ENCODE assay signal across 1 cellular context in genomic region chr1:224528900-224529299, GRCh38.
A peak's percentile ranks its signal among the peaks of the same experiment; 100 is the strongest.
TF ChIP-seq lines count a peak whose summit lies in the region.

No MANE protein-coding gene starts in this region.

TF ChIP-seq in K562, 482 proteins besides CTCF, POLR2A, EP300 and RAD21 (continued from another document and continues in another):
- TF ChIP-seq TFE3 (CRISPR knock-in tag; IDR thresholded peaks at IDR 0.05) = no peak; the same call in 1 of the 2 replicates
- TF ChIP-seq ZC3H11A (IDR thresholded peaks at IDR 0.05; ENCODE audit: low read depth, low read length) = no peak
- no peak for TF ChIP-seq TAF15 (IDR thresholded peaks at IDR 0.05; ENCODE audit: low read depth, low read length)
- TF ChIP-seq HNRNPK (IDR thresholded peaks at IDR 0.05; ENCODE audit: low read depth, low read length, poor library complexity, severe bottlenecking) = no peak
- no peak for TF ChIP-seq ESRRB (CRISPR knock-in tag; IDR thresholded peaks at IDR 0.05; ENCODE audit: borderline replicate concordance)
- no peak; the same call in 1 of the 2 replicates for TF ChIP-seq ZNF197 (CRISPR knock-in tag; IDR thresholded peaks at IDR 0.05; ENCODE audit: low read depth)
- no peak for TF ChIP-seq ZNF143 (CRISPR knock-in tag; IDR thresholded peaks at IDR 0.05)
- peak; percentile 51; the same call in 1 of the 2 replicates for TF ChIP-seq EHMT2 (IDR thresholded peaks at IDR 0.05)
- TF ChIP-seq LEF1 (IDR thresholded peaks at IDR 0.05) = peak; percentile 23; the same call in 1 of the 2 replicates
- no peak for TF ChIP-seq EWSR1 (IDR thresholded peaks at IDR 0.05; ENCODE audit: borderline replicate concordance, low read depth, partially characterized antibody)
- peak; percentile 65 for TF ChIP-seq RAD51 (IDR thresholded peaks at IDR 0.05; ENCODE audit: borderline replicate concordance, low read depth)
- no peak for TF ChIP-seq HDGF (IDR thresholded peaks at IDR 0.05)
- no peak for TF ChIP-seq PTRF (tag; IDR thresholded peaks at IDR 0.05)
- TF ChIP-seq PHB (CRISPR knock-in tag; IDR thresholded peaks at IDR 0.05) = no peak
- no peak for TF ChIP-seq HDAC1 (IDR thresholded peaks at IDR 0.05)
- TF ChIP-seq PTTG1 (tag; IDR thresholded peaks at IDR 0.05; ENCODE audit: low read depth) = no peak; the same call in 1 of the 2 replicates
- no peak for TF ChIP-seq REST (CRISPR knock-in tag; IDR thresholded peaks at IDR 0.05; ENCODE audit: low read depth)
- TF ChIP-seq CTBP1 (IDR thresholded peaks at IDR 0.05; ENCODE audit: borderline replicate concordance) = peak; percentile 60; the same call in 1 of the 2 replicates
- no peak for TF ChIP-seq HOXB6 (CRISPR knock-in tag; IDR thresholded peaks at IDR 0.05; ENCODE audit: borderline replicate concordance)
- TF ChIP-seq KAT8 (IDR thresholded peaks at IDR 0.05; ENCODE audit: low read depth) = no peak
- TF ChIP-seq NFRKB (IDR thresholded peaks at IDR 0.05; ENCODE audit: low read depth) = no peak
- TF ChIP-seq ZNF707 (CRISPR knock-in tag; conservative IDR thresholded peaks at IDR 0.05) = no peak
- no peak for TF ChIP-seq KDM1A (IDR thresholded peaks at IDR 0.05)
- no peak for TF ChIP-seq RBM34 (IDR thresholded peaks at IDR 0.05; ENCODE audit: borderline replicate concordance, insufficient read depth, low read length)
- no peak for TF ChIP-seq ZNF830 (CRISPR knock-in tag; IDR thresholded peaks at IDR 0.05)
- TF ChIP-seq MCM7 (IDR thresholded peaks at IDR 0.05) = no peak
- TF ChIP-seq THAP12 (CRISPR knock-in tag; IDR thresholded peaks at IDR 0.05) = no peak
- no peak for TF ChIP-seq TBP (optimal IDR thresholded peaks at IDR 0.05; ENCODE audit: low read depth, low read length)
- no peak for TF ChIP-seq ZBTB8A (IDR thresholded peaks at IDR 0.05; ENCODE audit: partially characterized antibody)
- no peak for TF ChIP-seq ZNF277 (CRISPR knock-in tag; IDR thresholded peaks at IDR 0.05; ENCODE audit: borderline replicate concordance)
- TF ChIP-seq ZNF551 (CRISPR knock-in tag; IDR thresholded peaks at IDR 0.05) = no peak
- TF ChIP-seq ZKSCAN3 (CRISPR knock-in tag; IDR thresholded peaks at IDR 0.05) = no peak
- no peak for TF ChIP-seq ELF4 (CRISPR knock-in tag; IDR thresholded peaks at IDR 0.05)
- TF ChIP-seq SIX5 (IDR thresholded peaks at IDR 0.05; ENCODE audit: borderline replicate concordance in 1 of 2, insufficient read depth in 1 of 2, low read depth in 1 of 2, low read length in 2 of 2) = no peak
- TF ChIP-seq DEAF1 (CRISPR knock-in tag; IDR thresholded peaks at IDR 0.05) = no peak
- peak in 1 of 2 experiments; percentile 79; a peak in 2 of 4 replicates for TF ChIP-seq RCOR1 (IDR thresholded peaks at IDR 0.05; ENCODE audit: borderline replicate concordance in 1 of 2, low read depth in 2 of 2, low read length in 2 of 2)
- no peak for TF ChIP-seq ZNF586 (CRISPR knock-in tag; conservative IDR thresholded peaks at IDR 0.05)
- 0 out of 4 replicates have a peak, but pooled peaks of 1 of the 2 experiments have one; percentile 26 for TF ChIP-seq FOXK2 (conservative IDR thresholded peaks at IDR 0.05 in 1 of 2, IDR thresholded peaks at IDR 0.05 in 1 of 2; ENCODE audit: low read depth in 2 of 2)
- TF ChIP-seq PHTF2 (CRISPR knock-in tag; IDR thresholded peaks at IDR 0.05) = no peak
- no peak for TF ChIP-seq NUFIP1 (IDR thresholded peaks at IDR 0.05; ENCODE audit: partially characterized antibody)
- no peak for TF ChIP-seq NFE2 (IDR thresholded peaks at IDR 0.05; ENCODE audit: low read depth)
- TF ChIP-seq, protein P1, sequence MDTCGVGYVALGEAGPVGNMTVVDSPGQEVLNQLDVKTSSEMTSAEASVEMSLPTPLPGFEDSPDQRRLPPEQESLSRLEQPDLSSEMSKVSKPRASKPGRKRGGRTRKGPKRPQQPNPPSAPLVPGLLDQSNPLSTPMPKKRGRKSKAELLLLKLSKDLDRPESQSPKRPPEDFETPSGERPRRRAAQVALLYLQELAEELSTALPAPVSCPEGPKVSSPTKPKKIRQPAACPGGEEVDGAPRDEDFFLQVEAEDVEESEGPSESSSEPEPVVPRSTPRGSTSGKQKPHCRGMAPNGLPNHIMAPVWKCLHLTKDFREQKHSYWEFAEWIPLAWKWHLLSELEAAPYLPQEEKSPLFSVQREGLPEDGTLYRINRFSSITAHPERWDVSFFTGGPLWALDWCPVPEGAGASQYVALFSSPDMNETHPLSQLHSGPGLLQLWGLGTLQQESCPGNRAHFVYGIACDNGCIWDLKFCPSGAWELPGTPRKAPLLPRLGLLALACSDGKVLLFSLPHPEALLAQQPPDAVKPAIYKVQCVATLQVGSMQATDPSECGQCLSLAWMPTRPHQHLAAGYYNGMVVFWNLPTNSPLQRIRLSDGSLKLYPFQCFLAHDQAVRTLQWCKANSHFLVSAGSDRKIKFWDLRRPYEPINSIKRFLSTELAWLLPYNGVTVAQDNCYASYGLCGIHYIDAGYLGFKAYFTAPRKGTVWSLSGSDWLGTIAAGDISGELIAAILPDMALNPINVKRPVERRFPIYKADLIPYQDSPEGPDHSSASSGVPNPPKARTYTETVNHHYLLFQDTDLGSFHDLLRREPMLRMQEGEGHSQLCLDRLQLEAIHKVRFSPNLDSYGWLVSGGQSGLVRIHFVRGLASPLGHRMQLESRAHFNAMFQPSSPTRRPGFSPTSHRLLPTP (IDR thresholded peaks at IDR 0.05; ENCODE audit: borderline replicate concordance, extremely low read depth, insufficient read length) = no peak
- TF ChIP-seq NKRF (IDR thresholded peaks at IDR 0.05; ENCODE audit: borderline replicate concordance) = no peak
- TF ChIP-seq TFAM (CRISPR knock-in tag; conservative IDR thresholded peaks at IDR 0.05) = no peak
- no peak for TF ChIP-seq MEF2D (tag; conservative IDR thresholded peaks at IDR 0.05; ENCODE audit: low read depth)
- TF ChIP-seq RBM17 (IDR thresholded peaks at IDR 0.05; ENCODE audit: borderline replicate concordance, low read depth, low read length) = no peak
- TF ChIP-seq MED1 (CRISPR knock-in tag; IDR thresholded peaks at IDR 0.05; ENCODE audit: borderline replicate concordance) = no peak
- TF ChIP-seq NONO (IDR thresholded peaks at IDR 0.05; ENCODE audit: low read depth in 2 of 2, low read length in 1 of 2) = no peak
- TF ChIP-seq RB1 (IDR thresholded peaks at IDR 0.05; ENCODE audit: low read depth) = no peak
- 0 out of 2 replicates have a peak, but pooled peaks have one; percentile 48 for TF ChIP-seq FOXJ2 (tag; IDR thresholded peaks at IDR 0.05)
- TF ChIP-seq TCF15 (CRISPR knock-in tag; IDR thresholded peaks at IDR 0.05) = no peak
- TF ChIP-seq ILF3 (IDR thresholded peaks at IDR 0.05; ENCODE audit: borderline replicate concordance) = no peak
- TF ChIP-seq ATF3 (IDR thresholded peaks at IDR 0.05) = peak; percentile 95
- TF ChIP-seq ATF3 (CRISPR knock-in tag; conservative IDR thresholded peaks at IDR 0.05) = no peak
- TF ChIP-seq NFIC (IDR thresholded peaks at IDR 0.05) = no peak
